ENCODE assay signal across 8 cellular contexts in genomic region chr9:136438909-136439549, GRCh38.
DNase-seq lines count a peak whose midpoint lies in the region; ATAC-seq and TF ChIP-seq lines count a peak whose summit lies in the region.

No MANE protein-coding gene starts in this region.

- H3K36me3 ChIP-seq in iPS-18a (ENCODE audit: control insufficient read depth, low read depth, low read length): peaks cover 31% of the 10 kb centered on the region

- no peaks in the 10 kb centered on the region for H3K9me3 ChIP-seq in iPS-18a (ENCODE audit: control insufficient read depth, low read depth, low read length)

- no peaks in the 10 kb centered on the region for H3K4me1 ChIP-seq in iPS-18a (ENCODE audit: control insufficient read depth, low read depth, low read length)

- H3K27ac ChIP-seq in 22Rv1 (peak overlapping the region; percentile 70), iPS-18a (ENCODE audit: low read length) (no peak overlapping the region)

- peaks cover 3% of the 10 kb centered on the region for H3K27me3 ChIP-seq in iPS-18a (ENCODE audit: control insufficient read depth, insufficient read depth, low read length)

- TF ChIP-seq CTCF in 22Rv1 (IDR thresholded peaks at IDR 0.05): no peak

- H3K9ac ChIP-seq in iPS-18a (ENCODE audit: low read length): peak overlapping the region; percentile 67

- H3K4me3 ChIP-seq in iPS-18a (ENCODE audit: low read length): peak overlapping the region; percentile 78

- ATAC-seq in GM18520 (IDR thresholded peaks at IDR 0.05; ENCODE audit: unreplicated experiment) (peak; percentile 27), HG03045 (IDR thresholded peaks at IDR 0.05; ENCODE audit: unreplicated experiment) (peak; percentile 38)

- DNase-seq in SW480 (ENCODE audit: low spot score) (peak; percentile 18), amniotic stem cell (lab: John Stamatoyannopoulos, UW) (peak; percentile 7), putamen (ENCODE audit: low spot score) (no peak)
- peak; percentile 34 to 49 for DNase-seq in stimulated activated CD4-positive, alpha-beta T cell treated with anti-CD3 and anti-CD28 coated beads, Interleukin-15, amount 100 ng/mL, for 1 hour (ENCODE audit: low read depth in 1 of 2, low spot score in 1 of 2)
